ENCODE assay signal across 18 cellular contexts in genomic region chr19:370641-371330, GRCh38. TPM values are rescaled to one million over a fixed set of nuclear protein-coding genes. Genes with fewer than 3 reads are reported as not detected.
"Had no signal": no experiment of that assay in that cellular context is flagged by ENCODE, and none has a peak within 500 bp of the region (broad histone marks: within the 10 kb centered on the region; RNA-seq: fewer than 3 reads in every experiment).

No MANE protein-coding gene starts in this region.

- H3K9me3 ChIP-seq: right atrium auricular region, transverse colon had no signal

- H3K9ac ChIP-seq: neural progenitor cell had no signal

- H3K4me2 ChIP-seq: hepatocyte, neural progenitor cell had no signal

- DNase-seq: activated B cell treated with CpG ODN at 0.5 μM for 24 hours; activated CD4-positive, alpha-beta T cell treated with anti-CD3 and anti-CD28 coated beads for 48 hours; activated CD8-positive, alpha-beta T cell treated with anti-CD3 and anti-CD28 coated beads, Interleukin-2, amount 10 ng/mL, durations not matched to agents 7 days and 5 days; activated naive CD4-positive, alpha-beta T cell treated with anti-CD3 and anti-CD28 coated beads for 36 hours; small intestine; stimulated activated CD4-positive, alpha-beta T cell treated with anti-CD3 and anti-CD28 coated beads, Interleukin-4, amount 100 ng/mL, for 4 hours; stimulated activated CD8-positive, alpha-beta memory T cell treated with anti-CD3 and anti-CD28 coated beads, Interleukin-4, amount 100 ng/mL, for 48 hours; stimulated activated naive CD4-positive, alpha-beta T cell treated with Interleukin-2 at 50 U/mL for 16 hours; T-helper 2 cell; transverse colon had no signal

- H3K4me1 ChIP-seq: neural progenitor cell, transverse colon had no signal

- H3K36me3 ChIP-seq: neural progenitor cell, right atrium auricular region, transverse colon had no signal

- ATAC-seq: activated CD8-positive, alpha-beta T cell treated with anti-CD3 and anti-CD28 coated beads, Interleukin-2, amount 10 ng/mL, durations not matched to agents 7 days and 5 days; esophagus mucosa had no signal

- H3K27me3 ChIP-seq: neural progenitor cell, right atrium auricular region had no signal

- H3K4me3 ChIP-seq: dorsolateral prefrontal cortex, hepatocyte, neural progenitor cell, right atrium auricular region, transverse colon had no signal

- H2AFZ ChIP-seq: hepatocyte, neural progenitor cell had no signal

- H3K79me2 ChIP-seq: hepatocyte had no signal

- FAIRE-seq: astrocyte, bronchial epithelial cell, small intestine had no signal

- H3K27ac ChIP-seq: hepatocyte, neural progenitor cell, right atrium auricular region, transverse colon had no signal

RNA-seq across cellular contexts. Expression of gene C2CD4C, which starts 38.2 kb away (rescaled TPM):
- total RNA-seq: activated B cell treated with CpG ODN at 0.5 μM for 24 hours; activated CD8-positive, alpha-beta T cell treated with anti-CD3 and anti-CD28 coated beads, Interleukin-2, amount 10 ng/mL, durations not matched to agents 7 days and 5 days; kidney epithelial cell had no signal
